Comparison of ENCODE assay signal across 18 cellular contexts in genomic region chr10:101140084-101140949, GRCh38. TPM values are rescaled to one million over a fixed set of nuclear protein-coding genes. Genes with fewer than 3 reads are reported as not detected.
DNase-seq lines count a peak whose midpoint lies in the region; ATAC-seq, FAIRE-seq and TF ChIP-seq lines count a peak whose summit lies in the region.
"Had no signal": no experiment of that assay in that cellular context is flagged by ENCODE, and none has a peak within 500 bp of the region (broad histone marks: within the 10 kb centered on the region; RNA-seq: fewer than 3 reads in every experiment).

No MANE protein-coding gene starts in this region.

- H3K9ac ChIP-seq in HUES48 (ENCODE audit: low read depth, low read length): no peak overlapping the region
- no peak overlapping the region for H3K9ac ChIP-seq in endothelial cell of umbilical vein (replicated peaks; ENCODE audit: extremely low read depth, insufficient read depth, low read length)

- DNase-seq in activated naive CD4-positive, alpha-beta T cell treated with anti-CD3 and anti-CD28 coated beads for 36 hours: no peak
- DNase-seq in endothelial cell of umbilical vein (ENCODE audit: low read depth, low spot score): no peak
- DNase-seq in retina: peak; percentile 87
- DNase-seq in HuH-7.5 (ENCODE audit: low spot score): no peak
- DNase-seq: activated CD4-positive, alpha-beta T cell treated with anti-CD3 and anti-CD28 coated beads, Interleukin-2, amount 10 ng/mL, durations not matched to agents 7 days and 5 days; activated T-cell treated with anti-CD3 and anti-CD28 coated beads, Interleukin-2, amount 50 U/mL, for 48 hours; hippocampal formation; NCI-H187 treated with DMSO at 0.1 percent for 48 hours had no signal

- no peak for FAIRE-seq in endothelial cell of umbilical vein (lab: Jason Lieb, UNC)
- FAIRE-seq: bronchial epithelial cell had no signal

- intact Hi-C loops in activated naive CD4-positive, alpha-beta T cell treated with anti-CD3 and anti-CD28 coated beads for 36 hours (cut with micrococcal nuclease): no loop called here
- intact Hi-C loops in endothelial cell of umbilical vein (cut with micrococcal nuclease): no loop called here

- POLR2A ChIA-PET in endothelial cell of umbilical vein (lab: Charles Lee): no interaction called here

- CTCF ChIA-PET in activated naive CD4-positive, alpha-beta T cell treated with anti-CD3 and anti-CD28 coated beads for 36 hours (lab: Charles Lee): interaction anchor here (0.7 to 6.0 kb wide), 12 partner anchors 7 to 126 kb away, joined by 3 to 364 read pairs (median 14); partner anchors contain the start of gene KAZALD1
- CTCF ChIA-PET in endothelial cell of umbilical vein (lab: Charles Lee): interaction anchor here (2.1 to 6.1 kb wide), 7 partner anchors 7 to 431 kb away, joined by 9 to 496 read pairs (median 32); no protein-coding TSS in a partner anchor

- no peaks in the 10 kb centered on the region for H3K9me1 ChIP-seq in endothelial cell of umbilical vein (replicated peaks; ENCODE audit: control insufficient read depth, extremely low read depth, insufficient read depth, low read length)

- H3K36me3 Mint-ChIP-seq in activated naive CD4-positive, alpha-beta T cell treated with anti-CD3 and anti-CD28 coated beads, Interleukin-2, amount 50 U/mL, for 24 hours: no peaks in the 10 kb centered on the region
- no peaks in the 10 kb centered on the region for H3K36me3 Mint-ChIP-seq in activated naive CD4-positive, alpha-beta T cell treated with anti-CD3 and anti-CD28 coated beads for 36 hours (ENCODE audit: low read depth)

- peak overlapping the region; percentile 64 for H3K4me3 Mint-ChIP-seq in activated naive CD4-positive, alpha-beta T cell treated with anti-CD3 and anti-CD28 coated beads, Interleukin-2, amount 50 U/mL, for 24 hours
- no peak overlapping the region for H3K4me3 Mint-ChIP-seq in activated naive CD4-positive, alpha-beta T cell treated with anti-CD3 and anti-CD28 coated beads for 36 hours
- H3K4me3 Mint-ChIP-seq: activated CD4-positive, alpha-beta T cell treated with anti-CD3 and anti-CD28 coated beads, Interleukin-2, amount 10 ng/mL, durations not matched to agents 7 days and 5 days had no signal

- no peaks in the 10 kb centered on the region for H3K36me3 ChIP-seq in HUES48 (ENCODE audit: control insufficient read depth, insufficient read depth, low read length)
- H3K36me3 ChIP-seq in endothelial cell of umbilical vein (ENCODE audit: control insufficient read depth in 2 of 2, extremely low read depth in 1 of 2, insufficient read depth in 2 of 2, low read length in 2 of 2): no peaks in the 10 kb centered on the region
- H3K36me3 ChIP-seq: vagina had no signal

- H3K27ac ChIP-seq in HUES48 (ENCODE audit: low read depth, low read length): no peak overlapping the region
- no peak overlapping the region for H3K27ac ChIP-seq in endothelial cell of umbilical vein (ENCODE audit: insufficient read depth, low read depth, low read length)
- H3K27ac ChIP-seq: vagina had no signal

- peaks cover 31% of the 10 kb centered on the region for H3K4me1 Mint-ChIP-seq in activated naive CD4-positive, alpha-beta T cell treated with anti-CD3 and anti-CD28 coated beads, Interleukin-2, amount 50 U/mL, for 24 hours
- peaks cover 26% of the 10 kb centered on the region for H3K4me1 Mint-ChIP-seq in activated naive CD4-positive, alpha-beta T cell treated with anti-CD3 and anti-CD28 coated beads for 36 hours (ENCODE audit: low read depth)

- peaks cover 64% of the 10 kb centered on the region for H3K27me3 Mint-ChIP-seq in activated naive CD4-positive, alpha-beta T cell treated with anti-CD3 and anti-CD28 coated beads, Interleukin-2, amount 50 U/mL, for 24 hours
- peaks cover 90% of the 10 kb centered on the region for H3K27me3 Mint-ChIP-seq in activated naive CD4-positive, alpha-beta T cell treated with anti-CD3 and anti-CD28 coated beads for 36 hours (ENCODE audit: low read depth)

- H3K27me3 ChIP-seq in HUES48 (ENCODE audit: control insufficient read depth, insufficient read depth, low read length): peaks cover 100% of the 10 kb centered on the region
- peaks cover 91 to 94% of the 10 kb centered on the region in 2 experiments for H3K27me3 ChIP-seq in endothelial cell of umbilical vein (ENCODE audit: control insufficient read depth in 2 of 2, insufficient read depth in 2 of 2, low read length in 2 of 2)

- H3K4me1 ChIP-seq in HUES48 (ENCODE audit: control insufficient read depth, insufficient read depth, low read length): peaks cover 4% of the 10 kb centered on the region; the same call in 1 of the 2 replicates
- H3K4me1 ChIP-seq in endothelial cell of umbilical vein (ENCODE audit: control insufficient read depth, extremely low read depth, insufficient read depth, low read length): no peaks in the 10 kb centered on the region

- no peak overlapping the region for H2AFZ ChIP-seq in endothelial cell of umbilical vein (ENCODE audit: low read depth, low read length)

- no peaks in the 10 kb centered on the region for H3K9me3 ChIP-seq in HUES48 (ENCODE audit: control insufficient read depth, insufficient read depth, low read length)
- no peaks in the 10 kb centered on the region for H3K9me3 ChIP-seq in endothelial cell of umbilical vein (replicated peaks; ENCODE audit: control insufficient read depth, insufficient read depth, low read length)
- H3K9me3 ChIP-seq: vagina had no signal

- H4K20me1 ChIP-seq in endothelial cell of umbilical vein (replicated peaks; ENCODE audit: control insufficient read depth, extremely low read depth, insufficient read depth, low read length): no peaks in the 10 kb centered on the region

- ATAC-seq in HG03097 (IDR thresholded peaks at IDR 0.05; ENCODE audit: low FRiP score, unreplicated experiment) (no peak), GM21515 (IDR thresholded peaks at IDR 0.05; ENCODE audit: unreplicated experiment) (no peak)

- no peaks in the 10 kb centered on the region for H3K79me2 ChIP-seq in endothelial cell of umbilical vein (ENCODE audit: control insufficient read depth, insufficient read depth, low read length)

- no peaks in the 10 kb centered on the region for H3K9me3 Mint-ChIP-seq in activated naive CD4-positive, alpha-beta T cell treated with anti-CD3 and anti-CD28 coated beads, Interleukin-2, amount 50 U/mL, for 24 hours
- no peaks in the 10 kb centered on the region for H3K9me3 Mint-ChIP-seq in activated naive CD4-positive, alpha-beta T cell treated with anti-CD3 and anti-CD28 coated beads for 36 hours
- H3K9me3 Mint-ChIP-seq: activated CD4-positive, alpha-beta T cell treated with anti-CD3 and anti-CD28 coated beads, Interleukin-2, amount 10 ng/mL, durations not matched to agents 7 days and 5 days had no signal

- BruUV-seq in endothelial cell of umbilical vein (replicated peaks; lab: Mats Ljungman, UMichigan): no TSS peak

- H3K4me3 ChIP-seq in HUES48 (ENCODE audit: low read depth, low read length): peak overlapping the region; percentile 12; the same call in 1 of the 2 replicates
- no peak overlapping the region for H3K4me3 ChIP-seq in endothelial cell of umbilical vein (replicated peaks in 1 of 3; ENCODE audit: insufficient read depth in 1 of 3, low read depth in 1 of 3, low read length in 3 of 3)
- H3K4me3 ChIP-seq: vagina had no signal

- no peak for TF ChIP-seq POLR2A in endothelial cell of umbilical vein (IDR thresholded peaks at IDR 0.05; ENCODE audit: low read depth, low read length)

- dilution Hi-C loops in endothelial cell of umbilical vein (cut with MboI; ENCODE audit: extremely low pct_ligation_motif_present, low sequenced_read_pairs): no loop called here

- no peak overlapping the region for H3K4me2 ChIP-seq in endothelial cell of umbilical vein (ENCODE audit: insufficient read depth, low read length)

- no peak for TF ChIP-seq CTCF in endothelial cell of umbilical vein (IDR thresholded peaks at IDR 0.05; ENCODE audit: extremely low read depth in 1 of 2, insufficient read depth in 1 of 2, low read depth in 1 of 2, low read length in 2 of 2)

- no peak overlapping the region for H3K27ac Mint-ChIP-seq in activated naive CD4-positive, alpha-beta T cell treated with anti-CD3 and anti-CD28 coated beads, Interleukin-2, amount 50 U/mL, for 24 hours
- H3K27ac Mint-ChIP-seq in activated naive CD4-positive, alpha-beta T cell treated with anti-CD3 and anti-CD28 coated beads for 36 hours: no peak overlapping the region
- H3K27ac Mint-ChIP-seq: activated CD4-positive, alpha-beta T cell treated with anti-CD3 and anti-CD28 coated beads, Interleukin-2, amount 10 ng/mL, durations not matched to agents 7 days and 5 days had no signal

TF ChIP-seq in endothelial cell of umbilical vein, 7 proteins besides CTCF, POLR2A, EP300 and RAD21:
- TF ChIP-seq JUN (IDR thresholded peaks at IDR 0.05; ENCODE audit: borderline replicate concordance, insufficient read depth, insufficient read length, low read depth): no peak
- peak; percentile 99 for TF ChIP-seq EZH2 (IDR thresholded peaks at IDR 0.05; ENCODE audit: borderline replicate concordance, low read depth, low read length, severe bottlenecking)
TF ChIP-seq in endothelial cell of umbilical vein: peak in this region for 1.

RNA-seq across cellular contexts. Expression of gene TLX1, which starts 9.2 kb away (rescaled TPM):
- total RNA-seq in activated naive CD4-positive, alpha-beta T cell treated with anti-CD3 and anti-CD28 coated beads for 36 hours: not detected
- not detected in 2 replicates for total RNA-seq in endothelial cell of umbilical vein
- 0.10 TPM in 1 of 2 replicates, not detected in the other for polyA plus RNA-seq in endothelial cell of umbilical vein
- polyA plus RNA-seq in endothelial cell of umbilical vein (2011; cell fraction: cytosol; rRNA removed): 0.03 TPM in 2 replicates
- 0.07 TPM in 1 of 2 replicates, not detected in the other for polyA plus RNA-seq in endothelial cell of umbilical vein (2011; cell fraction: nucleus; rRNA removed)
- polyA plus RNA-seq in endothelial cell of umbilical vein (2012): not detected in 2 replicates
- polyA minus RNA-seq in endothelial cell of umbilical vein: 0.44 TPM in 1 of 2 replicates, not detected in the other
- polyA minus RNA-seq in endothelial cell of umbilical vein (2011; cell fraction: cytosol; rRNA and poly(A)+ RNA removed): not detected
- polyA minus RNA-seq in endothelial cell of umbilical vein (2011; cell fraction: nucleus; rRNA and poly(A)+ RNA removed): not detected in 2 replicates
- total RNA-seq: activated CD4-positive, alpha-beta T cell treated with anti-CD3 and anti-CD28 coated beads, Interleukin-2, amount 10 ng/mL, durations not matched to agents 7 days and 5 days; bronchial epithelial cell; HT-29; MCF 10A; mononuclear cell; SK-MEL-5; vagina had no signal
